ENCODE assay signal across 26 cellular contexts in genomic region chr3:14096742-14097141, GRCh38. TPM values are rescaled to one million over a fixed set of nuclear protein-coding genes. Genes with fewer than 3 reads are reported as not detected.
A peak's percentile ranks its signal among the peaks of the same experiment; 100 is the strongest.
DNase-seq lines count a peak whose midpoint lies in the region; ATAC-seq and TF ChIP-seq lines count a peak whose summit lies in the region.
"Had no signal": no experiment of that assay in that cellular context is flagged by ENCODE, and none has a peak within 500 bp of the region (broad histone marks: within the 10 kb centered on the region; RNA-seq: fewer than 3 reads in every experiment).

No MANE protein-coding gene starts in this region.

- no peaks in the 10 kb centered on the region for H3K4me1 Mint-ChIP-seq in HFFc6 (ENCODE audit: low read depth)
- no peaks in the 10 kb centered on the region for H3K4me1 Mint-ChIP-seq in activated T-helper 1 cell treated with anti-CD3 and anti-CD28 coated beads, Interleukin-12 subunit alpha, Interleukin-12 subunit beta, Interleukin-2, Interleukin-4 antibody, amounts not matched to agents 30 ng/mL and 10 ng/mL and 1 ng/mL, durations not matched to agents 14 hours and 24 hours and 36 hours (ENCODE audit: low read depth)
- H3K4me1 Mint-ChIP-seq: B cell, IgD-negative memory B cell, T-cell had no signal

- no peak for ATAC-seq in Panc1
- ATAC-seq: CD8-positive, alpha-beta T cell; Right ventricle myocardium inferior; T-cell had no signal

- intact Hi-C loops in Panc1 (cut with micrococcal nuclease; ENCODE audit: unreplicated experiment): no loop called here
- intact Hi-C loops in activated T-helper 1 cell treated with anti-CD3 and anti-CD28 coated beads, Interleukin-12 subunit alpha, Interleukin-12 subunit beta, Interleukin-2, Interleukin-4 antibody, amounts not matched to agents 30 ng/mL and 10 ng/mL and 1 ng/mL, durations not matched to agents 14 hours and 24 hours and 36 hours (cut with micrococcal nuclease): no loop called here
- intact Hi-C loops in ascending aorta (cut with DNase I): no loop called here

- H3K36me3 Mint-ChIP-seq in HFFc6 (ENCODE audit: low read depth): no peaks in the 10 kb centered on the region
- no peaks in the 10 kb centered on the region for H3K36me3 Mint-ChIP-seq in activated T-helper 1 cell treated with anti-CD3 and anti-CD28 coated beads, Interleukin-12 subunit alpha, Interleukin-12 subunit beta, Interleukin-2, Interleukin-4 antibody, amounts not matched to agents 30 ng/mL and 10 ng/mL and 1 ng/mL, durations not matched to agents 14 hours and 24 hours and 36 hours (ENCODE audit: low read depth)
- H3K36me3 Mint-ChIP-seq: CD8-positive, alpha-beta T cell; IgD-negative memory B cell; T-cell had no signal

- H3K36me3 ChIP-seq in Panc1 (ENCODE audit: control insufficient read depth, insufficient read depth, low read length) (no peaks in the 10 kb centered on the region), ascending aorta (no peaks in the 10 kb centered on the region)
- H3K36me3 ChIP-seq: HAP-1, SJCRH30 had no signal

- H3K4me1 ChIP-seq in Panc1 (ENCODE audit: control insufficient read depth, insufficient read depth, low read length): no peaks in the 10 kb centered on the region
- H3K4me1 ChIP-seq in ascending aorta: no peaks in the 10 kb centered on the region
- H3K4me1 ChIP-seq: SJCRH30 had no signal

- CTCF ChIA-PET in Panc1 (lab: Charles Lee): no interaction called here

- no peak overlapping the region for H3K27ac ChIP-seq in Panc1 (ENCODE audit: low read length)
- no peak overlapping the region for H3K27ac ChIP-seq in ascending aorta
- H3K27ac ChIP-seq: C4-2B, KMS-11, SJCRH30 had no signal

- H3K27me3 ChIP-seq in Panc1 (ENCODE audit: control insufficient read depth, insufficient read depth, low read length) (peaks cover 2% of the 10 kb centered on the region; the same call in 1 of the 2 replicates), ascending aorta (no peaks in the 10 kb centered on the region)
- H3K27me3 ChIP-seq: SJCRH30 had no signal

- H3K9me3 Mint-ChIP-seq in HFFc6: no peaks in the 10 kb centered on the region
- H3K9me3 Mint-ChIP-seq in activated T-helper 1 cell treated with anti-CD3 and anti-CD28 coated beads, Interleukin-12 subunit alpha, Interleukin-12 subunit beta, Interleukin-2, Interleukin-4 antibody, amounts not matched to agents 30 ng/mL and 10 ng/mL and 1 ng/mL, durations not matched to agents 14 hours and 24 hours and 36 hours: peaks cover 10% of the 10 kb centered on the region

- no peak overlapping the region for H3K4me3 Mint-ChIP-seq in HFFc6
- H3K4me3 Mint-ChIP-seq in activated T-helper 1 cell treated with anti-CD3 and anti-CD28 coated beads, Interleukin-12 subunit alpha, Interleukin-12 subunit beta, Interleukin-2, Interleukin-4 antibody, amounts not matched to agents 30 ng/mL and 10 ng/mL and 1 ng/mL, durations not matched to agents 14 hours and 24 hours and 36 hours: no peak overlapping the region
- H3K4me3 Mint-ChIP-seq: B cell; CD8-positive, alpha-beta T cell; IgD-negative memory B cell; T-cell had no signal

- DNase-seq in HFFc6 (no peak), NAMALWA (ENCODE audit: low spot score) (peak; percentile 34), Panc1 (ENCODE audit: low read depth, low spot score) (no peak), myocyte (ENCODE audit: low read depth) (peak; percentile 44), ascending aorta (ENCODE audit: low spot score in 2 of 2) (no peak)
- no peak for DNase-seq in activated T-helper 1 cell treated with anti-CD3 and anti-CD28 coated beads, Interleukin-12 subunit alpha, Interleukin-12 subunit beta, Interleukin-2, Interleukin-4 antibody, amounts not matched to agents 30 ng/mL and 10 ng/mL and 1 ng/mL, durations not matched to agents 14 hours and 24 hours and 36 hours (ENCODE audit: low spot score)
- DNase-seq in activated T-cell treated with anti-CD3 and anti-CD28 coated beads, Interleukin-2, amount 50 U/mL, for 48 hours: no peak
- DNase-seq: Caco-2; CD8-positive, alpha-beta T cell; DMS79 treated with DMSO at 0.1 percent for 48 hours; GF-D8; GOT3; NCI-H1092 treated with DMSO at 0.1 percent for 48 hours; NCI-H1436; NCI-H187 treated with DMSO at 0.1 percent for 48 hours; NCI-H2107; NCI-H524; NCI-H748 treated with DMSO at 0.1 percent for 48 hours; SJCRH30; T-cell had no signal

- H3K27ac Mint-ChIP-seq in HFFc6: no peak overlapping the region
- no peak overlapping the region for H3K27ac Mint-ChIP-seq in activated T-helper 1 cell treated with anti-CD3 and anti-CD28 coated beads, Interleukin-12 subunit alpha, Interleukin-12 subunit beta, Interleukin-2, Interleukin-4 antibody, amounts not matched to agents 30 ng/mL and 10 ng/mL and 1 ng/mL, durations not matched to agents 14 hours and 24 hours and 36 hours
- H3K27ac Mint-ChIP-seq: B cell; CD8-positive, alpha-beta T cell; IgD-negative memory B cell; T-cell had no signal

- no TSS peak for BruUV-seq in Panc1 (replicated peaks; lab: Mats Ljungman, UMichigan)

- TF ChIP-seq CTCF in HFFc6 (IDR thresholded peaks at IDR 0.05): 0 out of 2 replicates have a peak, but pooled peaks have one; percentile 10
- peak; percentile 7; the same call in 1 of the 2 replicates for TF ChIP-seq CTCF in Panc1 (IDR thresholded peaks at IDR 0.05)
- no peak for TF ChIP-seq CTCF in ascending aorta (IDR thresholded peaks at IDR 0.05)

- peaks cover 11% of the 10 kb centered on the region for H3K27me3 Mint-ChIP-seq in HFFc6 (ENCODE audit: insufficient read depth)
- peaks cover 5% of the 10 kb centered on the region for H3K27me3 Mint-ChIP-seq in activated T-helper 1 cell treated with anti-CD3 and anti-CD28 coated beads, Interleukin-12 subunit alpha, Interleukin-12 subunit beta, Interleukin-2, Interleukin-4 antibody, amounts not matched to agents 30 ng/mL and 10 ng/mL and 1 ng/mL, durations not matched to agents 14 hours and 24 hours and 36 hours (ENCODE audit: insufficient read depth)

- H3K4me3 ChIP-seq in Panc1 (ENCODE audit: low read depth in 2 of 2, low read length in 2 of 2) (no peak overlapping the region), ascending aorta (no peak overlapping the region)
- H3K4me3 ChIP-seq: HAP-1, SJCRH30 had no signal

- in situ Hi-C loops in Panc1 (cut with HindIII; ENCODE audit: low pct_unique_long_range_greater_than_20kb, low sequenced_read_pairs): no loop called here

- POLR2A ChIA-PET in Panc1 (lab: Charles Lee): no interaction called here

- no peaks in the 10 kb centered on the region for H3K9me3 ChIP-seq in Panc1 (ENCODE audit: control insufficient read depth, insufficient read depth, low read depth, low read length)
- H3K9me3 ChIP-seq in ascending aorta: peaks cover 0 to 4% of the 10 kb centered on the region in 2 donors
- H3K9me3 ChIP-seq: Caco-2, HAP-1, SJCRH30 had no signal

RNA-seq across cellular contexts. Expression of gene CHCHD4, which starts 27.9 kb away (rescaled TPM):
- total RNA-seq in HFFc6 (2021; fragmentation: NEBNext Ultra II Directional; extraction: Animal tissue kit (Norgen Biotek cat#: 25700)): 10 to 100 TPM in 3 of 6 experiments, 1 to 10 TPM in 3; 9.4 to 12.0 (median 10.1) TPM
- 13.8 TPM for total RNA-seq in Panc1 (2021; ENCODE audit: unreplicated experiment)
- 8.9 TPM for polyA plus RNA-seq in Panc1 (2012; ENCODE audit: insufficient read length)
- 21.4 and 24.0 TPM in 2 replicates for total RNA-seq in myocyte
- 13.0 TPM for polyA plus RNA-seq in myocyte (2012)
- total RNA-seq in activated T-helper 1 cell treated with anti-CD3 and anti-CD28 coated beads, Interleukin-12 subunit alpha, Interleukin-12 subunit beta, Interleukin-2, Interleukin-4 antibody, amounts not matched to agents 30 ng/mL and 10 ng/mL and 1 ng/mL, durations not matched to agents 14 hours and 24 hours and 36 hours: 27.8 and 29.4 TPM in 2 replicates
- 1.9 TPM for total RNA-seq in ascending aorta

RNA-seq across cellular contexts. Expression of gene TMEM43, which starts 28.1 kb away (rescaled TPM):
- total RNA-seq in HFFc6 (2021; fragmentation: NEBNext Ultra II Directional; extraction: Animal tissue kit (Norgen Biotek cat#: 25700)): 10 to 100 TPM; 73.3 to 90.8 (median 80.7) TPM
- 51.2 TPM for total RNA-seq in Panc1 (2021; ENCODE audit: unreplicated experiment)
- 47.3 TPM for polyA plus RNA-seq in Panc1 (2012; ENCODE audit: insufficient read length)
- total RNA-seq in myocyte: 90.5 and 112 TPM in 2 replicates
- polyA plus RNA-seq in myocyte (2012): 65.0 TPM
- total RNA-seq in activated T-helper 1 cell treated with anti-CD3 and anti-CD28 coated beads, Interleukin-12 subunit alpha, Interleukin-12 subunit beta, Interleukin-2, Interleukin-4 antibody, amounts not matched to agents 30 ng/mL and 10 ng/mL and 1 ng/mL, durations not matched to agents 14 hours and 24 hours and 36 hours: 40.4 and 41.3 TPM in 2 replicates
- 166 TPM for total RNA-seq in ascending aorta

Comparison
In these comparisons a context has a peak if more than half of its experiments do, and no peak if none do; other contexts are left out.
1. DNase-seq: peak in NAMALWA (single experiment) and myocyte (single experiment); none in HFFc6 (single experiment), Panc1 (single experiment), activated T-helper 1 cell treated with anti-CD3 and anti-CD28 coated beads, Interleukin-12 subunit alpha, Interleukin-12 subunit beta, Interleukin-2, Interleukin-4 antibody, amounts not matched to agents 30 ng/mL and 10 ng/mL and 1 ng/mL, durations not matched to agents 14 hours and 24 hours and 36 hours (single experiment), activated T-cell treated with anti-CD3 and anti-CD28 coated beads, Interleukin-2, amount 50 U/mL, for 48 hours (0 of 2) and ascending aorta (0 of 2).
2. CTCF ChIP-seq: peak in HFFc6 (single experiment) and Panc1 (single experiment); none in ascending aorta (0 of 3).